Comparison of ENCODE assay signal across 8 cellular contexts in the genomic region with DNA sequence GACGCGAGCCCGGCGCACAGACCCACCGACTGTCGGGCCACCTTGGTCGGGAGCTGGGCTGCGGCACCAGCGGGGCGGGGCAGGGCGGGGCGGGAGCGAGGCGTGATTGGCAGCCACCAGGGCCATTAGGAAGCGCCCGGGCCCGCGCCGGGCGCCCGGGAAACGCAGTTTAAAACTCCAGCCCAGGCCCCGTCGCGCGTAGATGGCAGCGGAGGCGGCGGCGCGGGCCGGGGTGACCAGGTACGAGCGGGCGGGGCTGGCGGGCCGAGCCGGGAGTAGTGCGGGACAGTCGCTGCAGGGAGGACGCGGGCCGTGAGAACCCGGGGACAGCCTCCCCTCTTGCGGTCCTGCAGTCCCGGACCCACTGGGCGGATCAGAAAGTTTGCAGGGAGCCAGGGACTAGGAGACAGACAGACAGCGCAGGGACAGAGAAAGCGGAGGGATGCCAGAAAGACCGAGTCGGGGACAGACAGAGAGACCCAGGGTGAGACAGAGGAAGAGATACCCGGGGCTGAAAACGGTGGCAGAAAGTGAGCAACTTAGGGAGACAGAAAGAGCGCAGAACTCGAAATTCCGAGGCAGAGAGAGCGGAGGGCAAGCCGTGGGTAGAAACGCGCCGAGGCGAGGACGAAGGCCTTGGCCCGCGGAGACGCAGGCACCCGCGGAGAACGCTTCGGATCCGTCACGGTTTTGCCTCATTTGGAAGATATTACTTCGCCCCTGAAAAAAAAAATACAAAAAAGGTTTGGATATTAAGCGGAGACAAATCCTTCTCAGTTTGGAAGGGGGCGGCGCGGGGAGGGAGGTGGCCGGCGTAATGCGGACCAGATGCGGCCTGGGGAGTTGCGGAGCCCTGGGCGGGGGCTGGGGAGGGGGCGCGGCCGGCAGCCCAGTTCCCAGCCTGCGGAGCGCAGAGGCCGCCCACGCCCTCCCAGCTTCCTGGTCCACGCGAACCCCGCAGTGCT. TPM values are rescaled to one million over a fixed set of nuclear protein-coding genes. Genes with fewer than 3 reads are reported as not detected.
DNase-seq lines count a peak whose midpoint lies in the region; ATAC-seq, FAIRE-seq and TF ChIP-seq lines count a peak whose summit lies in the region.

TSS of gene DMBX1 (plus strand) at position 199 of the 965 bp plus-strand sequence. CDS start 17,175 bp downstream, outside the sequence.

- no peak within 1 kb of the TSS for H3K4me3 ChIP-seq in kidney (ENCODE audit: low read length in 2 of 2)

- FAIRE-seq in kidney (lab: Jason Lieb, UNC), result no peak

- no peak for ATAC-seq in HG02623 (IDR thresholded peaks at IDR 0.05; ENCODE audit: unreplicated experiment)

- peaks cover 0 to 9% of the 10 kb centered on the region in 2 donors for H3K4me1 ChIP-seq in kidney (ENCODE audit: control insufficient read depth in 1 of 2, insufficient read depth in 1 of 2, low read depth in 1 of 2, low read length in 2 of 2)

- intact Hi-C loops in kidney (cut with DNase I), result no loop called here

- TF ChIP-seq CTCF in kidney (IDR thresholded peaks at IDR 0.05; ENCODE audit: borderline replicate concordance, extremely low read depth, insufficient read depth), result no peak

- H3K36me3 ChIP-seq in kidney (ENCODE audit: control insufficient read depth in 1 of 2, insufficient read depth in 2 of 2, low read length in 2 of 2), result no peaks in the 10 kb centered on the region

- DNase-seq in activated T-cell treated with anti-CD3 and anti-CD28 coated beads for 24 hours (ENCODE audit: low read depth) (peak; percentile 15), activated T-cell treated with anti-CD3 and anti-CD28 coated beads for 4 hours (no peak), NCI-H526 treated with DMSO at 0.1 percent for 48 hours (lab: John Stamatoyannopoulos, UW) (peak; percentile 19), astrocyte of the hippocampus (ENCODE audit: low read depth, low spot score) (peak; percentile 50), kidney (peak; percentile 78), pons (ENCODE audit: low spot score) (no peak)
- DNase-seq in stimulated activated CD8-positive, alpha-beta memory T cell treated with anti-CD3 and anti-CD28 coated beads, Interleukin-4, amount 100 ng/mL, for 48 hours, result peak; percentile 60

- no peaks in the 10 kb centered on the region for H3K9me3 ChIP-seq in kidney (ENCODE audit: control insufficient read depth in 1 of 2, low read length in 2 of 2)

- no peak within 1 kb of the TSS for H3K27ac ChIP-seq in kidney (ENCODE audit: low read depth in 2 of 2, low read length in 2 of 2)

- H3K9ac ChIP-seq in kidney (ENCODE audit: low read length in 2 of 2), result no peak within 1 kb of the TSS

RNA-seq across cellular contexts. Expression of gene DMBX1, which starts in this region (rescaled TPM):
- not detected for total RNA-seq in kidney
- polyA plus RNA-seq in kidney (ENCODE audit: insufficient read depth, low read depth, low replicate concordance), result not detected

Comparison
In these comparisons a context has a peak if more than half of its experiments do, and no peak if none do; other contexts are left out.
1. DNase-seq: peak in activated T-cell treated with anti-CD3 and anti-CD28 coated beads for 24 hours (single experiment), NCI-H526 treated with DMSO at 0.1 percent for 48 hours (single experiment), astrocyte of the hippocampus (single experiment) and stimulated activated CD8-positive, alpha-beta memory T cell treated with anti-CD3 and anti-CD28 coated beads, Interleukin-4, amount 100 ng/mL, for 48 hours (single experiment); none in activated T-cell treated with anti-CD3 and anti-CD28 coated beads for 4 hours (single experiment) and pons (single experiment).
2. Peak in DNase-seq in kidney; RNA of the gene not detected or under 1 TPM.